In the genomic region with DNA sequence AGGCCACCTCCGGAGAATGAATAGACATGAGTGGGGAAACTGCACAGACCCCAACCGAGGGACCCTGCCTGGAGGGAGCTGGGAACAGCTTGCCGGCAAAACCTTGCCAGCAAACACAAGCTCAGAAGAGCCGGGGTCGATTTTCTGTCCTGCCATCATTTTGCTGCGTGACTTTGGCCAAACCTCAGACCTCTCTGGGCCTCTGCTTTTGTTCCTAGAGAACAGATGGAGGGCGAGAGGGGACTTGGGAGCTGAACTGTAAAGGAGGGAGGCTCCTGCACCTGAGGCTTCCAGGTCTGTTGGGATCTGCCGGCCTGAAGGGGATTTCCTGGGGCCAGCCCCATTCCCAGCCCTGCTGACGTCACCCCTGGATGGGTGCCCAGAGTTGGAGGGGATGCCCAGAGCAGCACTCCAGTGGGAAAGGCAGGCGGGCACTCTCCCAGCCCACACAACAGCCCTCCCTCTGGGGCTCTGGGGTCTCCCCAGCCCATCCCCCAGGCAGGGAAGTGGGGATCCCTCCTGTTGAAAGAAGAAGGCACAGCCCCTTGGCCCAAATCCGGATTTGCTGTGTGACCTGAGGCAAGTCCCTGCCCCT, we compare ENCODE assay signal across 8 cellular contexts. TPM values are rescaled to one million over a fixed set of nuclear protein-coding genes. Genes with fewer than 3 reads are reported as not detected.
DNase-seq lines count a peak whose midpoint lies in the region; ATAC-seq and TF ChIP-seq lines count a peak whose summit lies in the region.

No MANE protein-coding gene starts in this region.

- no peak for ATAC-seq in GM19455 (IDR thresholded peaks at IDR 0.05; ENCODE audit: unreplicated experiment)
- ATAC-seq in stimulated activated memory B cell treated with anti-CD40 and anti-IgM and Interleukin-4, amounts not matched to agents 10 μg/mL and 1 μg/mL and 100 μg/mL, for 72 hours = no peak
- no peak for ATAC-seq in natural killer cell
- no peak for ATAC-seq in GM21390 (IDR thresholded peaks at IDR 0.05; ENCODE audit: unreplicated experiment)

- no peak overlapping the region for H3K4me3 ChIP-seq in H7 (ENCODE audit: insufficient read depth, low read depth, low read length)
- H3K4me3 ChIP-seq in skeletal muscle tissue (ENCODE audit: low read length in 3 of 3) = peak overlapping the region in 1 of 3 donors; percentile 6

- peaks cover 19% of the 10 kb centered on the region for H3K4me1 Mint-ChIP-seq in stimulated activated memory B cell treated with anti-CD40 and anti-IgM and Interleukin-4, amounts not matched to agents 10 μg/mL and 1 μg/mL and 100 μg/mL, for 72 hours
- no peaks in the 10 kb centered on the region for H3K4me1 Mint-ChIP-seq in natural killer cell

- H3K9me3 ChIP-seq in skeletal muscle tissue (ENCODE audit: control insufficient read depth in 3 of 3, low read length in 3 of 3) = no peaks in the 10 kb centered on the region

- H3K36me3 Mint-ChIP-seq in stimulated activated memory B cell treated with anti-CD40 and anti-IgM and Interleukin-4, amounts not matched to agents 10 μg/mL and 1 μg/mL and 100 μg/mL, for 72 hours = no peaks in the 10 kb centered on the region
- no peaks in the 10 kb centered on the region for H3K36me3 Mint-ChIP-seq in natural killer cell

- no peak overlapping the region for H3K27ac Mint-ChIP-seq in stimulated activated memory B cell treated with anti-CD40 and anti-IgM and Interleukin-4, amounts not matched to agents 10 μg/mL and 1 μg/mL and 100 μg/mL, for 72 hours
- H3K27ac Mint-ChIP-seq in natural killer cell = no peak overlapping the region

- no peak overlapping the region for H3K4me3 Mint-ChIP-seq in stimulated activated memory B cell treated with anti-CD40 and anti-IgM and Interleukin-4, amounts not matched to agents 10 μg/mL and 1 μg/mL and 100 μg/mL, for 72 hours
- H3K4me3 Mint-ChIP-seq in natural killer cell = no peak overlapping the region

- H3K36me3 ChIP-seq in H7 (replicated peaks; ENCODE audit: control insufficient read depth, insufficient read depth, low read length) = no peaks in the 10 kb centered on the region
- no peaks in the 10 kb centered on the region for H3K36me3 ChIP-seq in skeletal muscle tissue (ENCODE audit: control insufficient read depth in 3 of 3, insufficient read depth in 3 of 3, low read length in 3 of 3)

- POLR2A ChIA-PET in RWPE1 (lab: Yijun Ruan, JAX; ENCODE audit: low non-redundant PET) = no interaction called here

- TF ChIP-seq CTCF in RWPE1 (conservative IDR thresholded peaks at IDR 0.05; ENCODE audit: low read depth) (no peak), natural killer cell (IDR thresholded peaks at IDR 0.05) (no peak)

- H3K9ac ChIP-seq in skeletal muscle tissue (ENCODE audit: low read depth in 1 of 3, low read length in 3 of 3) = peak overlapping the region; percentile 45 to 71 (median 61)

- H3K27me3 Mint-ChIP-seq in stimulated activated memory B cell treated with anti-CD40 and anti-IgM and Interleukin-4, amounts not matched to agents 10 μg/mL and 1 μg/mL and 100 μg/mL, for 72 hours = peaks cover under 1% of the 10 kb centered on the region
- H3K27me3 Mint-ChIP-seq in natural killer cell (ENCODE audit: low read depth in 2 of 2) = no peaks in the 10 kb centered on the region

- no peaks in the 10 kb centered on the region for H3K27me3 ChIP-seq in H7 (ENCODE audit: control insufficient read depth, insufficient read depth, low read length)
- H3K27me3 ChIP-seq in skeletal muscle tissue (ENCODE audit: control insufficient read depth in 3 of 3, insufficient read depth in 3 of 3, low read length in 3 of 3) = no peaks in the 10 kb centered on the region

- CTCF ChIA-PET in RWPE1 (lab: Yijun Ruan, JAX) = no interaction called here

- intact Hi-C loops in head of caudate nucleus (cut with DNase I) (no loop called here), natural killer cell (cut with micrococcal nuclease) (no loop called here)

- H3K27ac ChIP-seq in RWPE1 (peak overlapping the region; percentile 81), skeletal muscle tissue (ENCODE audit: low read depth, low read length) (peak overlapping the region; percentile 69)

- DNase-seq in H7 (peak; percentile 76), RWPE1 (ENCODE audit: low spot score) (peak; percentile 98), head of caudate nucleus (peak in 33 of 42 donors; percentile 14 to 79 (median 51)), natural killer cell (no peak)

- H3K9me3 Mint-ChIP-seq in stimulated activated memory B cell treated with anti-CD40 and anti-IgM and Interleukin-4, amounts not matched to agents 10 μg/mL and 1 μg/mL and 100 μg/mL, for 72 hours = no peaks in the 10 kb centered on the region
- no peaks in the 10 kb centered on the region for H3K9me3 Mint-ChIP-seq in natural killer cell

- H3K4me1 ChIP-seq in skeletal muscle tissue (ENCODE audit: control insufficient read depth in 3 of 3, insufficient read depth in 3 of 3, low read length in 3 of 3) = peaks cover 47 to 70% (median 69%) of the 10 kb centered on the region in 3 donors

RNA-seq across cellular contexts. Expression of a gene that starts 40.4 kb away (rescaled TPM):
- 0.63 and 1.3 TPM in 2 replicates for total RNA-seq in H7 (2014; rRNA removed; shearing (Covaris generic))
- total RNA-seq in skeletal muscle tissue (6.3 TPM), natural killer cell (under 1 TPM in 2 of 3 donors, not detected in 1; 0.16 to 0.48 TPM)
